ENCODE assay signal across 29 cellular contexts in genomic region chr7:54701982-54702381, GRCh38.
"Had no signal": no experiment of that assay in that cellular context is flagged by ENCODE, and none has a peak within 500 bp of the region (broad histone marks: within the 10 kb centered on the region; RNA-seq: fewer than 3 reads in every experiment).

No MANE protein-coding gene starts in this region.

- H3K4me1 ChIP-seq: body of pancreas, gastroesophageal sphincter, heart right ventricle had no signal

- ATAC-seq: activated T-cell treated with anti-CD3 and anti-CD28 coated beads, Interleukin-2, amount 50 U/mL, for 72 hours; body of pancreas; effector memory CD8-positive, alpha-beta T cell; gastroesophageal sphincter; heart right ventricle; T-helper 17 cell had no signal

- H3K27me3 ChIP-seq: body of pancreas had no signal

- H3K4me3 ChIP-seq: body of pancreas, esophagus squamous epithelium, gastroesophageal sphincter, heart right ventricle had no signal

- H3K36me3 ChIP-seq: esophagus squamous epithelium, gastroesophageal sphincter, heart right ventricle had no signal

- DNase-seq: activated CD4-positive, alpha-beta memory T cell treated with anti-CD3 and anti-CD28 coated beads, Interleukin-2, amount 10 ng/mL, durations not matched to agents 7 days and 5 days; activated CD4-positive, alpha-beta T cell treated with anti-CD3 and anti-CD28 coated beads for 1 hour; activated CD4-positive, alpha-beta T cell treated with anti-CD3 and anti-CD28 coated beads for 4 hours; activated CD4-positive, alpha-beta T cell treated with anti-CD3 and anti-CD28 coated beads, Interleukin-2, amount 10 ng/mL, durations not matched to agents 7 days and 5 days; activated CD4-positive, alpha-beta T cell treated with anti-CD3 and anti-CD28 coated beads, Interleukin-2, amount 50 U/mL, for 4 hours; activated CD8-positive, alpha-beta memory T cell treated with anti-CD3 and anti-CD28 coated beads, Interleukin-2, amount 50 U/mL, for 48 hours; activated gamma-delta T cell treated with Interleukin-2 at 50 U/mL for 16 hours; activated naive CD4-positive, alpha-beta T cell treated with anti-CD3 and anti-CD28 coated beads, Interleukin-2, amount 50 U/mL, for 16 hours; activated naive CD4-positive, alpha-beta T cell treated with Interleukin-2 at 50 U/mL for 16 hours; activated T-cell treated with anti-CD3 and anti-CD28 coated beads for 4 hours; activated T-cell treated with anti-CD3 and anti-CD28 coated beads, Interleukin-2, amount 50 U/mL, for 24 hours; activated T-cell treated with anti-CD3 and anti-CD28 coated beads, Interleukin-2, amount 50 U/mL, for 72 hours; amygdala; aorta; body of pancreas; caudate nucleus; cortex of kidney; dermis blood vessel endothelial cell; effector CD4-positive, alpha-beta T cell; effector memory CD8-positive, alpha-beta T cell; erythroblast; esophagus squamous epithelium; foreskin melanocyte; heart right ventricle; T-helper 1 cell; T-helper 17 cell; T1000 had no signal

- H3K9me3 ChIP-seq: body of pancreas, esophagus squamous epithelium, gastroesophageal sphincter, heart right ventricle had no signal

- H3K27ac ChIP-seq: body of pancreas, esophagus squamous epithelium, gastroesophageal sphincter, heart right ventricle had no signal

- FAIRE-seq: colon had no signal
